In genomic region chr12:128783129-128783574, GRCh38 we compare ENCODE assay signal across 8 cellular contexts. TPM values are rescaled to one million over a fixed set of nuclear protein-coding genes. Genes with fewer than 3 reads are reported as not detected.
DNase-seq lines count a peak whose midpoint lies in the region; ATAC-seq and TF ChIP-seq lines count a peak whose summit lies in the region.

No MANE protein-coding gene starts in this region.

- peak overlapping the region; percentile 52 for H3K27ac ChIP-seq in osteoblast (ENCODE audit: low read depth, low read length)
- no peak overlapping the region for H3K27ac ChIP-seq in tibial artery
- no peak overlapping the region for H3K27ac ChIP-seq in PC-9

- H3K36me3 Mint-ChIP-seq in activated CD4-positive, alpha-beta memory T cell treated with anti-CD3 and anti-CD28 coated beads, Interleukin-2, amount 10 ng/mL, durations not matched to agents 7 days and 5 days (ENCODE audit: low read depth) = no peaks in the 10 kb centered on the region

- H3K4me1 ChIP-seq in osteoblast (ENCODE audit: insufficient read depth, low read length) = peaks cover 11% of the 10 kb centered on the region
- no peaks in the 10 kb centered on the region for H3K4me1 ChIP-seq in tibial artery
- no peaks in the 10 kb centered on the region for H3K4me1 ChIP-seq in PC-9 (replicated peaks; ENCODE audit: insufficient read depth)

- no peaks in the 10 kb centered on the region for H3K9me2 ChIP-seq in PC-9 (ENCODE audit: insufficient read depth)

- H3K4me2 ChIP-seq in osteoblast (ENCODE audit: insufficient read depth, low read length) = peak overlapping the region; percentile 83
- no peak overlapping the region for H3K4me2 ChIP-seq in PC-9

- H3K27ac Mint-ChIP-seq in activated CD4-positive, alpha-beta memory T cell treated with anti-CD3 and anti-CD28 coated beads, Interleukin-2, amount 10 ng/mL, durations not matched to agents 7 days and 5 days = peak overlapping the region; percentile 12

- H3K9me3 ChIP-seq in osteoblast (ENCODE audit: low read depth, low read length) (no peaks in the 10 kb centered on the region), tibial artery (no peaks in the 10 kb centered on the region), PC-9 (ENCODE audit: insufficient read depth, low read depth) (no peaks in the 10 kb centered on the region)

- CTCF ChIA-PET in activated CD4-positive, alpha-beta memory T cell treated with anti-CD3 and anti-CD28 coated beads, Interleukin-2, amount 10 ng/mL, durations not matched to agents 7 days and 5 days (lab: Charles Lee) = interaction anchor here (0.6 to 1.9 kb wide), 7 partner anchors 10 to 1252 kb away, joined by 3 to 9 read pairs (median 5); no protein-coding TSS in a partner anchor
- CTCF ChIA-PET in PC-9 (lab: Charles Lee) = interaction anchor here (0.6 kb wide), 1 partner anchor 127 kb away, joined by 5 read pairs; no protein-coding TSS in a partner anchor

- no peaks in the 10 kb centered on the region for H3F3A ChIP-seq in PC-9 (ENCODE audit: insufficient read depth, low read depth)

- H3K36me3 ChIP-seq in osteoblast (ENCODE audit: insufficient read depth, low read length) (no peaks in the 10 kb centered on the region), tibial artery (no peaks in the 10 kb centered on the region), PC-9 (ENCODE audit: low read depth) (no peaks in the 10 kb centered on the region)

- no TSS peak for BruUV-seq in PC-9 (replicated peaks; lab: Mats Ljungman, UMichigan)

- H3K9me3 Mint-ChIP-seq in activated CD4-positive, alpha-beta memory T cell treated with anti-CD3 and anti-CD28 coated beads, Interleukin-2, amount 10 ng/mL, durations not matched to agents 7 days and 5 days = no peaks in the 10 kb centered on the region

- H3K27me3 Mint-ChIP-seq in activated CD4-positive, alpha-beta memory T cell treated with anti-CD3 and anti-CD28 coated beads, Interleukin-2, amount 10 ng/mL, durations not matched to agents 7 days and 5 days = no peaks in the 10 kb centered on the region

- no peaks in the 10 kb centered on the region for H4K20me1 ChIP-seq in osteoblast (ENCODE audit: insufficient read depth, low read length)
- no peaks in the 10 kb centered on the region for H4K20me1 ChIP-seq in PC-9 (ENCODE audit: insufficient read depth)

- H3K4me1 Mint-ChIP-seq in activated CD4-positive, alpha-beta memory T cell treated with anti-CD3 and anti-CD28 coated beads, Interleukin-2, amount 10 ng/mL, durations not matched to agents 7 days and 5 days = peaks cover 9% of the 10 kb centered on the region

- TF ChIP-seq CTCF in osteoblast (IDR thresholded peaks at IDR 0.05; ENCODE audit: extremely low read depth, low read depth, low read length) (no peak), tibial artery (IDR thresholded peaks at IDR 0.05) (no peak), PC-9 (conservative IDR thresholded peaks at IDR 0.05) (no peak)

- no peak for DNase-seq in activated CD4-positive, alpha-beta memory T cell treated with anti-CD3 and anti-CD28 coated beads, Interleukin-2, amount 10 ng/mL, durations not matched to agents 7 days and 5 days
- DNase-seq in osteoblast (ENCODE audit: insufficient read length, low spot score, missing footprints) = peak; percentile 77
- no peak for DNase-seq in posterior cingulate gyrus
- no peak for DNase-seq in tibial artery
- DNase-seq in GM19240 (ENCODE audit: insufficient read length, low spot score) = no peak
- DNase-seq in PC-9 = no peak

- ATAC-seq in GM19023 (IDR thresholded peaks at IDR 0.05; ENCODE audit: unreplicated experiment) (peak; percentile 63), HG03060 (IDR thresholded peaks at IDR 0.05; ENCODE audit: low read depth, unreplicated experiment) (peak; percentile 70)

- POLR2A ChIA-PET in activated CD4-positive, alpha-beta memory T cell treated with anti-CD3 and anti-CD28 coated beads, Interleukin-2, amount 10 ng/mL, durations not matched to agents 7 days and 5 days (lab: Charles Lee) = interaction anchor here (1.3 kb wide), 1 partner anchor 41 kb away, joined by 6 read pairs; the partner anchor contains the start of gene SLC15A4
- POLR2A ChIA-PET in PC-9 (lab: Charles Lee; ENCODE audit: unreplicated experiment) = no interaction called here

- H2AFZ ChIP-seq in osteoblast (ENCODE audit: low read length) = peak overlapping the region; percentile 84
- no peak overlapping the region for H2AFZ ChIP-seq in PC-9

- peak overlapping the region; percentile 56 for H3K4me3 Mint-ChIP-seq in activated CD4-positive, alpha-beta memory T cell treated with anti-CD3 and anti-CD28 coated beads, Interleukin-2, amount 10 ng/mL, durations not matched to agents 7 days and 5 days

- intact Hi-C loops in posterior cingulate gyrus (cut with DNase I) (loop anchor here (5.0 kb wide), 2 partner anchors 1129 to 1229 kb away; no protein-coding TSS in a partner anchor), tibial artery (cut with DNase I; ENCODE audit: low total_unique reads) (loop anchor here (10.0 kb wide), 1 partner anchor 92 kb away; no protein-coding TSS in a partner anchor), PC-9 (cut with micrococcal nuclease; ENCODE audit: unreplicated experiment) (no loop called here)

- H3K79me2 ChIP-seq in osteoblast (ENCODE audit: insufficient read depth, low read length) (no peaks in the 10 kb centered on the region), PC-9 (ENCODE audit: low read depth) (no peaks in the 10 kb centered on the region)

- no peaks in the 10 kb centered on the region for H3K27me3 ChIP-seq in osteoblast (ENCODE audit: insufficient read depth, low read length)
- no peaks in the 10 kb centered on the region for H3K27me3 ChIP-seq in tibial artery
- H3K27me3 ChIP-seq in PC-9 (ENCODE audit: insufficient read depth, low read depth) = no peaks in the 10 kb centered on the region

- H3K4me3 ChIP-seq in osteoblast (ENCODE audit: insufficient read depth, low read length) = peak overlapping the region; percentile 57
- H3K4me3 ChIP-seq in tibial artery = no peak overlapping the region
- H3K4me3 ChIP-seq in PC-9 = no peak overlapping the region

RNA-seq across cellular contexts. Expression of gene SLC15A4, which starts 40.6 kb away (rescaled TPM):
- 10 to 100 TPM; 23.5 to 24.5 TPM for total RNA-seq in activated CD4-positive, alpha-beta memory T cell treated with anti-CD3 and anti-CD28 coated beads, Interleukin-2, amount 10 ng/mL, durations not matched to agents 7 days and 5 days
- 46.6 and 52.5 TPM in 2 replicates for total RNA-seq in osteoblast
- total RNA-seq in PC-9 (2021) = 14.3 and 18.9 TPM in 2 replicates
